In genomic region chr1:118184737-118185082, GRCh38 we compare ENCODE assay signal across 9 cellular contexts. TPM values are rescaled to one million over a fixed set of nuclear protein-coding genes. Genes with fewer than 3 reads are reported as not detected.
DNase-seq lines count a peak whose midpoint lies in the region; ATAC-seq and TF ChIP-seq lines count a peak whose summit lies in the region.
"Had no signal": no experiment of that assay in that cellular context is flagged by ENCODE, and none has a peak within 500 bp of the region (broad histone marks: within the 10 kb centered on the region; RNA-seq: fewer than 3 reads in every experiment).

No MANE protein-coding gene starts in this region.

- no peak for ATAC-seq in GM21390 (IDR thresholded peaks at IDR 0.05; ENCODE audit: unreplicated experiment)

- DNase-seq in AG04449 (ENCODE audit: low read depth, low spot score) (no peak), NCI-H1105 treated with DMSO at 0.1 percent for 48 hours (lab: John Stamatoyannopoulos, UW) (peak; percentile 34), epithelial cell of proximal tubule (ENCODE audit: low read depth) (peak; percentile 4), nephron progenitor cell (no peak), NCI-H526 treated with DMSO at 0.1 percent for 48 hours (lab: John Stamatoyannopoulos, UW) (no peak), HK-2 (ENCODE audit: unreplicated experiment) (no peak)
- DNase-seq in activated CD4-positive, alpha-beta T cell treated with anti-CD3 and anti-CD28 coated beads, Interleukin-2, amount 50 U/mL, for 48 hours: no peak
- DNase-seq: DMS153 had no signal

- H3K4me1 Mint-ChIP-seq in nephron progenitor cell: peaks cover 28% of the 10 kb centered on the region

- no peaks in the 10 kb centered on the region for H3K9me3 Mint-ChIP-seq in nephron progenitor cell

- H3K36me3 Mint-ChIP-seq in nephron progenitor cell (ENCODE audit: low read depth): no peaks in the 10 kb centered on the region

- CTCF ChIA-PET in AG04449 (lab: Yijun Ruan, JAX): interaction anchor here (1.3 kb wide), 1 partner anchor 12 kb away, joined by 3 read pairs; no protein-coding TSS in a partner anchor

- H3K27ac Mint-ChIP-seq in nephron progenitor cell: peak overlapping the region; percentile 69

- H3K4me3 ChIP-seq in AG04449 (ENCODE audit: low read depth, low read length) (peak overlapping the region; percentile 54), epithelial cell of proximal tubule (ENCODE audit: low read depth, low read length) (peak overlapping the region; percentile 61)

- H3K4me3 Mint-ChIP-seq in nephron progenitor cell: peak overlapping the region; percentile 83

- TF ChIP-seq CTCF in AG04449 (IDR thresholded peaks at IDR 0.05; ENCODE audit: insufficient read depth, low read length, missing control alignments) (no peak), epithelial cell of proximal tubule (conservative IDR thresholded peaks at IDR 0.05; ENCODE audit: low read depth, low read length) (no peak), nephron progenitor cell (IDR thresholded peaks at IDR 0.05) (no peak)

- no peaks in the 10 kb centered on the region for H3K27me3 Mint-ChIP-seq in nephron progenitor cell (ENCODE audit: low read depth, poor library complexity)

- POLR2A ChIA-PET in AG04449 (lab: Yijun Ruan, JAX): no interaction called here

RNA-seq across cellular contexts. Expression of gene SPAG17, which starts 0.3 kb away (rescaled TPM):
- 0.14 and 1.2 TPM in 2 replicates for total RNA-seq in epithelial cell of proximal tubule

Comparison
In these comparisons a context has a peak if more than half of its experiments do, and no peak if none do; other contexts are left out.
1. DNase-seq: peak in NCI-H1105 treated with DMSO at 0.1 percent for 48 hours (single experiment) and epithelial cell of proximal tubule (single experiment); none in AG04449 (single experiment), nephron progenitor cell (single experiment), NCI-H526 treated with DMSO at 0.1 percent for 48 hours (single experiment), HK-2 (single experiment) and activated CD4-positive, alpha-beta T cell treated with anti-CD3 and anti-CD28 coated beads, Interleukin-2, amount 50 U/mL, for 48 hours (0 of 2).